Comparison of ENCODE assay signal across 9 cellular contexts in the genomic region with DNA sequence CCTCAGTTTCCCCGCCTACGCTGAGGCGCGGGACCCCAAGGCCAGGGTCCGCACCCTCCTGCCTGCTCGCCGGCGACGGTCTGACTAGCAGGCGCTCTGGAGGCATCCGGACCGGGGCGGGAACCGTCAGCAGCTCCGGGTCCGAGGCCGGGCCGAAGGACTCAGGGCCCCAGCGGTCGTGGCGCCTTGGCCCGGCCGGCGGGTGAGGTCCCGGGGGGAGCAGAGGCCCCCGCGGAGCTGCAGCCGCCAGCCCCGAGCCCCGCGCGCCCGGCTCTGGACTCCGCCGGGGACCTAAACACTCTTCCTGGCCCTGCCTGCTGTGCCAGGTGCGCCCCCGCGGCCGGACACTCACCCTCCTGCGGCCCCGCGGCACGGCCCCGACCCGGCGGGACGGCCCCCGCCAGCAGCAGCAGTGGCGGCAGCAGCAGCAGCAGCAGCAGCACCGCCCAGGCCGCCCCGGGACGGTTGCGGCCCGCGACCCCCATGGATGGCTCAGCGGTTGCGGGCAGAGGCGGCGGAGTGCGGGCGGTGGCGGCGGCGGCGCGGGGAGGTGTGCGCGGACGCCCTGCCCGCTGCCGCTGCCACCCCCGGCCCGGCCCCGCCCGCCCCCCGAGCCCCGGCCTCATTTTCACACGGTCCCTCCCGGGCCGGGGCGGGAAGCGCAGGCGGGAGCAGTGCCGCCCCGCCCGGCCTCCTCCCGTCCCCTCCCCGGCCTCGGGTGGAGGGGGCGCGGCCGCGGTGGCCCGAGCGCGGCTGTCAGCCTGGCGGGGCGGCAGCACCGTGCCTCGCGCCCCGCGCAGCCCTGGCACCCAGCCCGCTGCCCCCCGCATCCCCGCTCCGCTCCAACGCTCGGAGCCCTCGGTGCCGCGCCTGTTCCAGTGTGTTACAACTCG. TPM values are rescaled to one million over a fixed set of nuclear protein-coding genes. Genes with fewer than 3 reads are reported as not detected.
DNase-seq lines count a peak whose midpoint lies in the region; ATAC-seq and TF ChIP-seq lines count a peak whose summit lies in the region.
"Had no signal": no experiment of that assay in that cellular context is flagged by ENCODE, and none has a peak within 500 bp of the region (broad histone marks: within the 10 kb centered on the region; RNA-seq: fewer than 3 reads in every experiment).

A gene (minus strand): TSS at position 556 of the 893 bp plus-strand sequence. CDS start 71 bp downstream, at position 485.

- H3K4me3 ChIP-seq in gastroesophageal sphincter, result peak within 1 kb of the TSS; percentile 45 to 69
- H3K4me3 ChIP-seq in parathyroid adenoma (ENCODE audit: low read depth, low read length), result peak within 1 kb of the TSS; percentile 43

- WGBS in gastroesophageal sphincter (ENCODE audit: low coverage in 1 of 2), 2 donors, result no CpG with 5 or more reads among the region's 114 CpGs

- no peak for TF ChIP-seq EP300 in gastroesophageal sphincter (IDR thresholded peaks at IDR 0.05)

- no peak for TF ChIP-seq POLR2A in gastroesophageal sphincter (IDR thresholded peaks at IDR 0.05)

- H3K36me3 ChIP-seq in gastroesophageal sphincter, result no peaks in the 10 kb centered on the region
- no peaks in the 10 kb centered on the region for H3K36me3 ChIP-seq in parathyroid adenoma (ENCODE audit: control insufficient read depth, insufficient read depth, low read length)

- CTCF ChIA-PET in HEK293T (lab: Yijun Ruan, JAX), result no interaction called here

- DNase-seq in COLO668 (lab: John Stamatoyannopoulos, UW; ENCODE audit: unreplicated experiment) (peak; percentile 29), SKM-1 (lab: John Stamatoyannopoulos, UW; ENCODE audit: unreplicated experiment) (no peak), NCI-H1417 (lab: John Stamatoyannopoulos, UW) (no peak), HEK293T (ENCODE audit: extremely low spot score) (no peak), midbrain (lab: John Stamatoyannopoulos, UW) (no peak)
- DNase-seq: stimulated activated CD8-positive, alpha-beta memory T cell treated with anti-CD3 and anti-CD28 coated beads, Interleukin-4, amount 100 ng/mL, for 48 hours had no signal

- ATAC-seq in SK-N-SH treated with all-trans-retinoic acid at 6 μM for 48 hours (peak; percentile 52), gastroesophageal sphincter (peak; percentile 63)

- POLR2A ChIA-PET in HEK293T (lab: Yijun Ruan, JAX), result no interaction called here

- H3K27me3 ChIP-seq in gastroesophageal sphincter (peaks cover 45% of the 10 kb centered on the region), parathyroid adenoma (ENCODE audit: control insufficient read depth, insufficient read depth, low read length) (no peaks in the 10 kb centered on the region)

- H3K79me2 ChIP-seq in parathyroid adenoma, result no peaks in the 10 kb centered on the region

- H3K4me1 ChIP-seq in gastroesophageal sphincter (peaks cover 0 to 17% (median 7%) of the 10 kb centered on the region in 3 donors), parathyroid adenoma (no peaks in the 10 kb centered on the region)

- H3K9me3 ChIP-seq in gastroesophageal sphincter, result no peaks in the 10 kb centered on the region
- H3K9me3 ChIP-seq in parathyroid adenoma (ENCODE audit: control insufficient read depth, low read length), result no peaks in the 10 kb centered on the region

- peak within 1 kb of the TSS; percentile 58 for H3K4me2 ChIP-seq in parathyroid adenoma (ENCODE audit: low read length)

- TF ChIP-seq CTCF in gastroesophageal sphincter (IDR thresholded peaks at IDR 0.05) (no peak), parathyroid adenoma (IDR thresholded peaks at IDR 0.05) (no peak)

- H2AFZ ChIP-seq in parathyroid adenoma, result peak within 1 kb of the TSS; percentile 80

- no peak within 1 kb of the TSS for H3K9ac ChIP-seq in parathyroid adenoma

- H3K27ac ChIP-seq in gastroesophageal sphincter (peak within 1 kb of the TSS in 2 of 4 donors; percentile 27 to 58), parathyroid adenoma (no peak within 1 kb of the TSS)

TF ChIP-seq in SK-N-SH treated with all-trans-retinoic acid at 6 μM for 48 hours, 23 proteins besides CTCF, POLR2A, EP300 and RAD21:
- TF ChIP-seq, protein P1, sequence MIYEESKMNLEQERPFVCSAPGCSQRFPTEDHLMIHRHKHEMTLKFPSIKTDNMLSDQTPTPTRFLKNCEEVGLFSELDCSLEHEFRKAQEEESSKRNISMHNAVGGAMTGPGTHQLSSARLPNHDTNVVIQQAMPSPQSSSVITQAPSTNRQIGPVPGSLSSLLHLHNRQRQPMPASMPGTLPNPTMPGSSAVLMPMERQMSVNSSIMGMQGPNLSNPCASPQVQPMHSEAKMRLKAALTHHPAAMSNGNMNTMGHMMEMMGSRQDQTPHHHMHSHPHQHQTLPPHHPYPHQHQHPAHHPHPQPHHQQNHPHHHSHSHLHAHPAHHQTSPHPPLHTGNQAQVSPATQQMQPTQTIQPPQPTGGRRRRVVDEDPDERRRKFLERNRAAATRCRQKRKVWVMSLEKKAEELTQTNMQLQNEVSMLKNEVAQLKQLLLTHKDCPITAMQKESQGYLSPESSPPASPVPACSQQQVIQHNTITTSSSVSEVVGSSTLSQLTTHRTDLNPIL (CRISPR knock-in tag; IDR thresholded peaks at IDR 0.05; ENCODE audit: low read depth), result no peak
- no peak for TF ChIP-seq ZNF565 (CRISPR knock-in tag; conservative IDR thresholded peaks at IDR 0.05; ENCODE audit: low read depth)
- no peak for TF ChIP-seq ZNF70 (CRISPR knock-in tag; IDR thresholded peaks at IDR 0.05)

TF ChIP-seq in HEK293T, 16 proteins besides CTCF, POLR2A, EP300 and RAD21:
- TF ChIP-seq FOXA1 (IDR thresholded peaks at IDR 0.05) (no peak), ELF4 (IDR thresholded peaks at IDR 0.05) (no peak), CTBP1 (IDR thresholded peaks at IDR 0.05; ENCODE audit: borderline replicate concordance) (no peak), HDGF (IDR thresholded peaks at IDR 0.05; ENCODE audit: borderline replicate concordance) (no peak), ZNF384 (IDR thresholded peaks at IDR 0.05) (no peak), SP1 (IDR thresholded peaks at IDR 0.05) (no peak), ARNT (IDR thresholded peaks at IDR 0.05) (no peak), NFRKB (IDR thresholded peaks at IDR 0.05) (no peak), SUZ12 (IDR thresholded peaks at IDR 0.05) (no peak), FOXK2 (IDR thresholded peaks at IDR 0.05) (no peak), TARDBP (IDR thresholded peaks at IDR 0.05) (no peak), L3MBTL2 (conservative IDR thresholded peaks at IDR 0.05) (no peak), FOXM1 (IDR thresholded peaks at IDR 0.05; ENCODE audit: borderline replicate concordance) (no peak), BHLHE40 (IDR thresholded peaks at IDR 0.05; ENCODE audit: borderline replicate concordance) (no peak), LEF1 (IDR thresholded peaks at IDR 0.05; ENCODE audit: borderline replicate concordance) (no peak)
- TF ChIP-seq, protein P2, sequence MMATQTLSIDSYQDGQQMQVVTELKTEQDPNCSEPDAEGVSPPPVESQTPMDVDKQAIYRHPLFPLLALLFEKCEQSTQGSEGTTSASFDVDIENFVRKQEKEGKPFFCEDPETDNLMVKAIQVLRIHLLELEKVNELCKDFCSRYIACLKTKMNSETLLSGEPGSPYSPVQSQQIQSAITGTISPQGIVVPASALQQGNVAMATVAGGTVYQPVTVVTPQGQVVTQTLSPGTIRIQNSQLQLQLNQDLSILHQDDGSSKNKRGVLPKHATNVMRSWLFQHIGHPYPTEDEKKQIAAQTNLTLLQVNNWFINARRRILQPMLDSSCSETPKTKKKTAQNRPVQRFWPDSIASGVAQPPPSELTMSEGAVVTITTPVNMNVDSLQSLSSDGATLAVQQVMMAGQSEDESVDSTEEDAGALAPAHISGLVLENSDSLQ (IDR thresholded peaks at IDR 0.05), result no peak

RNA-seq across cellular contexts. Expression of the gene that starts here (rescaled TPM):
- 10 to 100 TPM in 1 of 4 donors, 1 to 10 TPM in 2, under 1 TPM in 1; 0.78 to 13.1 (median 5.0) TPM for total RNA-seq in gastroesophageal sphincter
